In genomic region chrX:48937065-48937907, GRCh38 we compare ENCODE assay signal across 8 cellular contexts. TPM values are rescaled to one million over a fixed set of nuclear protein-coding genes. Genes with fewer than 3 reads are reported as not detected.
DNase-seq lines count a peak whose midpoint lies in the region; ATAC-seq, FAIRE-seq and TF ChIP-seq lines count a peak whose summit lies in the region.

No MANE protein-coding gene starts in this region.

- POLR2A ChIA-PET in A549 (lab: Yijun Ruan, JAX) (no interaction called here), activated B cell treated with CpG ODN at 0.5 μM for 24 hours (lab: Charles Lee) (interaction anchor here (0.9 to 17.9 kb wide), 13 partner anchors 9 to 398 kb away, joined by 3 to 718 read pairs (median 13); partner anchors contain the start of genes GRIPAP1, HDAC6, OTUD5 and PIM2)

- peaks cover 15% of the 10 kb centered on the region for H4K20me1 ChIP-seq in neural progenitor cell (ENCODE audit: low read depth)

- H3K27me3 ChIP-seq in neural progenitor cell, result no peaks in the 10 kb centered on the region
- no peaks in the 10 kb centered on the region for H3K27me3 ChIP-seq in sigmoid colon

- TF ChIP-seq RAD21 in A549 (conservative IDR thresholded peaks at IDR 0.05 in 1 of 2, IDR thresholded peaks at IDR 0.05 in 1 of 2), result no peak

- DNase-seq in A549 (ENCODE audit: low read depth in 1 of 2, low spot score in 1 of 2), result no peak
- DNase-seq in activated B cell treated with CpG ODN at 0.5 μM for 24 hours, result peak; percentile 68
- peak; percentile 30 for DNase-seq in cerebellum (ENCODE audit: low spot score)
- DNase-seq in neural progenitor cell (ENCODE audit: low spot score), result peak; percentile 39
- no peak for DNase-seq in LoVo (ENCODE audit: low spot score)
- no peak for DNase-seq in sigmoid colon

- TF ChIP-seq CTCF in A549 (IDR thresholded peaks at IDR 0.05), result no peak
- TF ChIP-seq CTCF in activated B cell treated with CpG ODN at 0.5 μM for 24 hours (IDR thresholded peaks at IDR 0.05), result no peak
- peak; percentile 46 for TF ChIP-seq CTCF in neural progenitor cell (IDR thresholded peaks at IDR 0.05)
- no peak for TF ChIP-seq CTCF in sigmoid colon (IDR thresholded peaks at IDR 0.05)

- H3K9me3 ChIP-seq in A549, result no peaks in the 10 kb centered on the region
- no peaks in the 10 kb centered on the region for H3K9me3 ChIP-seq in neural progenitor cell (ENCODE audit: low read depth)
- H3K9me3 ChIP-seq in sigmoid colon, result no peaks in the 10 kb centered on the region

- peaks cover 3% of the 10 kb centered on the region for H3F3A ChIP-seq in neural progenitor cell (ENCODE audit: low read depth)

- H3K79me2 ChIP-seq in neural progenitor cell (ENCODE audit: low read depth), result peaks cover 55% of the 10 kb centered on the region

- 73% methylated on average over 9 of the region's 9 CpGs for WGBS in A549 (ENCODE audit: missing lambda C conversion rate)
- WGBS in sigmoid colon, 2 donors, result 28 to 65% methylated on average over 9 of the region's 9 CpGs

- no peak overlapping the region for H3K9ac ChIP-seq in neural progenitor cell

- H3K27ac ChIP-seq in A549, result no peak overlapping the region
- no peak overlapping the region for H3K27ac ChIP-seq in neural progenitor cell
- peak overlapping the region in 2 of 4 donors; percentile 45 to 50 for H3K27ac ChIP-seq in sigmoid colon

- H3K4me1 Mint-ChIP-seq in activated B cell treated with CpG ODN at 0.5 μM for 24 hours, result peaks cover 87% of the 10 kb centered on the region
- no peaks in the 10 kb centered on the region for H3K4me1 Mint-ChIP-seq in neural progenitor cell

- TF ChIP-seq POLR2A in A549 (IDR thresholded peaks at IDR 0.05; ENCODE audit: low read length) (no peak), sigmoid colon (IDR thresholded peaks at IDR 0.05) (no peak)

- CTCF ChIA-PET in A549 (lab: Yijun Ruan, JAX) (interaction anchor here (0.5 to 2.7 kb wide), 4 partner anchors 9 to 83 kb away, joined by 3 to 11 read pairs (median 4); partner anchors contain the start of gene KCND1), activated B cell treated with CpG ODN at 0.5 μM for 24 hours (lab: Charles Lee) (interaction anchor here (0.6 to 2.7 kb wide), 11 partner anchors 9 to 289 kb away, joined by 3 to 14 read pairs (median 4); partner anchors contain the start of genes PQBP1 and TIMM17B)

- H3K4me2 ChIP-seq in A549 (no peak overlapping the region), neural progenitor cell (peak overlapping the region; percentile 33)

- intact Hi-C loops in activated B cell treated with CpG ODN at 0.5 μM for 24 hours (cut with micrococcal nuclease), result loop anchor here (1.0 to 10.0 kb wide), 8 partner anchors 8 to 362 kb away; partner anchors contain the start of genes PIM2 and RBM3
- intact Hi-C loops in sigmoid colon (cut with DNase I), result no loop called here

- ATAC-seq in A549 (peak; percentile 54 to 69; a peak in 4 of 6 replicates), GM19351 (IDR thresholded peaks at IDR 0.05; ENCODE audit: unreplicated experiment) (peak; percentile 70), HG03442 (IDR thresholded peaks at IDR 0.05; ENCODE audit: unreplicated experiment) (peak; percentile 60), activated B cell treated with CpG ODN at 0.5 μM for 24 hours (ENCODE audit: low read depth) (peak; percentile 54)

- H3K4me3 Mint-ChIP-seq in activated B cell treated with CpG ODN at 0.5 μM for 24 hours (peak overlapping the region; percentile 77), neural progenitor cell (no peak overlapping the region)

- no peaks in the 10 kb centered on the region for H3K27me3 Mint-ChIP-seq in activated B cell treated with CpG ODN at 0.5 μM for 24 hours
- H3K27me3 Mint-ChIP-seq in neural progenitor cell (ENCODE audit: insufficient read depth, low read depth), result peaks cover 4% of the 10 kb centered on the region

- peak overlapping the region; percentile 98 for H3K27ac Mint-ChIP-seq in activated B cell treated with CpG ODN at 0.5 μM for 24 hours
- H3K27ac Mint-ChIP-seq in neural progenitor cell, result no peak overlapping the region

- no peaks in the 10 kb centered on the region for H3K4me1 ChIP-seq in A549
- no peaks in the 10 kb centered on the region for H3K4me1 ChIP-seq in neural progenitor cell
- H3K4me1 ChIP-seq in sigmoid colon, result peaks cover 0 to 13% (median 3%) of the 10 kb centered on the region in 4 donors

- no peaks in the 10 kb centered on the region for H3K9me3 Mint-ChIP-seq in activated B cell treated with CpG ODN at 0.5 μM for 24 hours
- H3K9me3 Mint-ChIP-seq in neural progenitor cell, result peaks cover 10% of the 10 kb centered on the region

- H2AFZ ChIP-seq in neural progenitor cell (replicated peaks), result no peak overlapping the region

- TF ChIP-seq EP300 in A549 (IDR thresholded peaks at IDR 0.05) (no peak), sigmoid colon (IDR thresholded peaks at IDR 0.05) (no peak)

- H3K36me3 ChIP-seq in neural progenitor cell (no peaks in the 10 kb centered on the region), sigmoid colon (peaks cover 0 to 25% (median 6%) of the 10 kb centered on the region in 4 donors)

- H3K36me3 Mint-ChIP-seq in activated B cell treated with CpG ODN at 0.5 μM for 24 hours (ENCODE audit: low read depth), result peaks cover 38% of the 10 kb centered on the region
- peaks cover 9% of the 10 kb centered on the region for H3K36me3 Mint-ChIP-seq in neural progenitor cell

- no peak for FAIRE-seq in A549 (lab: Jason Lieb, UNC)

- H3K4me3 ChIP-seq in A549, result no peak overlapping the region
- no peak overlapping the region for H3K4me3 ChIP-seq in neural progenitor cell
- no peak overlapping the region for H3K4me3 ChIP-seq in sigmoid colon

TF ChIP-seq in A549, 52 proteins besides CTCF, POLR2A, EP300 and RAD21 (continues in another document):
- TF ChIP-seq HEYL (CRISPR knock-in tag; IDR thresholded peaks at IDR 0.05) (no peak), SREBF2 (IDR thresholded peaks at IDR 0.05) (no peak)

RNA-seq across cellular contexts. Expression of gene PIM2, which starts 18.5 kb away (rescaled TPM):
- polyA plus RNA-seq in A549 (2011; rRNA removed) (8.2 and 8.5 TPM in 2 replicates), A549 (2017; fragmentation: RNase III; extraction: RNeasy Plus Mini Kit Qiagen cat#74134 plus additional on column Dnase treatment) (7.9 to 8.8 TPM (median 7.9 TPM) in 3 replicates), sigmoid colon (10 to 100 TPM in 1 of 3 donors, 1 to 10 TPM in 2; 6.6 to 42.0 (median 6.7) TPM)
- 10.0 and 11.2 TPM in 2 replicates for polyA plus RNA-seq in A549 (2012; cell fraction: cytosol; rRNA removed)
- 18.2 and 21.9 TPM in 2 replicates for polyA plus RNA-seq in A549 (2012; cell fraction: nucleus; rRNA removed)
- 9.0 and 12.3 TPM in 2 replicates for polyA minus RNA-seq in A549 (2011; rRNA and poly(A)+ RNA removed)
- total RNA-seq in activated B cell treated with CpG ODN at 0.5 μM for 24 hours (321 and 351 TPM in 2 replicates), cerebellum (5.9 TPM), neural progenitor cell (ENCODE audit: low replicate concordance) (14.7 and 16.6 TPM in 2 replicates), sigmoid colon (1 to 10 TPM; 2.4 to 6.9 (median 4.4) TPM)

RNA-seq across cellular contexts. Expression of gene OTUD5, which starts 20.1 kb away (rescaled TPM):
- polyA plus RNA-seq in A549 (2011; rRNA removed) (57.7 and 65.6 TPM in 2 replicates), A549 (2017; fragmentation: RNase III; extraction: RNeasy Plus Mini Kit Qiagen cat#74134 plus additional on column Dnase treatment) (42.5 to 48.2 TPM (median 45.9 TPM) in 3 replicates), sigmoid colon (10 to 100 TPM; 22.4 to 39.3 (median 24.6) TPM)
- polyA plus RNA-seq in A549 (2012; cell fraction: cytosol; rRNA removed), result 49.8 and 52.3 TPM in 2 replicates
- polyA plus RNA-seq in A549 (2012; cell fraction: nucleus; rRNA removed), result 94.0 and 113 TPM in 2 replicates
- polyA minus RNA-seq in A549 (2011; rRNA and poly(A)+ RNA removed), result 53.4 and 57.2 TPM in 2 replicates
- total RNA-seq in activated B cell treated with CpG ODN at 0.5 μM for 24 hours (76.0 and 78.1 TPM in 2 replicates), cerebellum (21.5 TPM), neural progenitor cell (ENCODE audit: low replicate concordance) (38.6 and 46.3 TPM in 2 replicates), sigmoid colon (10 to 100 TPM; 33.6 to 41.4 (median 38.0) TPM)

RNA-seq across cellular contexts. Expression of gene SLC35A2, which starts 25.8 kb away (rescaled TPM):
- polyA plus RNA-seq in A549 (2011; rRNA removed) (39.4 and 64.2 TPM in 2 replicates), A549 (2017; fragmentation: RNase III; extraction: RNeasy Plus Mini Kit Qiagen cat#74134 plus additional on column Dnase treatment) (42.3 to 50.2 TPM (median 49.0 TPM) in 3 replicates), sigmoid colon (10 to 100 TPM in 1 of 3 donors, 1 to 10 TPM in 2; 6.0 to 43.9 (median 9.0) TPM)
- 47.0 and 62.4 TPM in 2 replicates for polyA plus RNA-seq in A549 (2012; cell fraction: cytosol; rRNA removed)
- polyA plus RNA-seq in A549 (2012; cell fraction: nucleus; rRNA removed), result 71.5 and 82.6 TPM in 2 replicates
- 53.2 and 68.1 TPM in 2 replicates for polyA minus RNA-seq in A549 (2011; rRNA and poly(A)+ RNA removed)
- total RNA-seq in activated B cell treated with CpG ODN at 0.5 μM for 24 hours (17.3 and 18.4 TPM in 2 replicates), cerebellum (6.3 TPM), neural progenitor cell (ENCODE audit: low replicate concordance) (8.6 and 11.7 TPM in 2 replicates), sigmoid colon (10 to 100 TPM in 1 of 4 donors, 1 to 10 TPM in 3; 5.6 to 20.2 (median 6.0) TPM)

RNA-seq across cellular contexts. Expression of gene KCND1, which starts 34.4 kb away (rescaled TPM):
- polyA plus RNA-seq in A549 (2011; rRNA removed), result 0.59 and 1.1 TPM in 2 replicates
- polyA plus RNA-seq in A549 (2012; cell fraction: cytosol; rRNA removed), result 0.65 and 1.1 TPM in 2 replicates
- polyA plus RNA-seq in A549 (2012; cell fraction: nucleus; rRNA removed), result 8.6 and 9.5 TPM in 2 replicates
- 0.69 to 0.79 TPM (median 0.77 TPM) in 3 replicates for polyA plus RNA-seq in A549 (2017; fragmentation: RNase III; extraction: RNeasy Plus Mini Kit Qiagen cat#74134 plus additional on column Dnase treatment)
- 0.29 and 0.50 TPM in 2 replicates for polyA minus RNA-seq in A549 (2011; rRNA and poly(A)+ RNA removed)
- 0.66 and 1.8 TPM in 2 replicates for total RNA-seq in activated B cell treated with CpG ODN at 0.5 μM for 24 hours
- 0.82 TPM for total RNA-seq in cerebellum
- 0.39 and 1.4 TPM in 2 replicates for total RNA-seq in neural progenitor cell (ENCODE audit: low replicate concordance)
- total RNA-seq in sigmoid colon, result 1 to 10 TPM in 3 of 4 donors, under 1 TPM in 1; 0.95 to 2.5 (median 1.3) TPM
- polyA plus RNA-seq in sigmoid colon, result 1 to 10 TPM in 1 of 3 donors, not detected in 2; 1.7 TPM

RNA-seq across cellular contexts. Expression of gene PQBP1, which starts 39.6 kb away (rescaled TPM):
- polyA plus RNA-seq in A549 (2011; rRNA removed) (119 and 125 TPM in 2 replicates), A549 (2017; fragmentation: RNase III; extraction: RNeasy Plus Mini Kit Qiagen cat#74134 plus additional on column Dnase treatment) (140 to 158 TPM (median 147 TPM) in 3 replicates), sigmoid colon (10 to 100 TPM; 65.0 to 80.8 (median 77.5) TPM)
- 169 and 209 TPM in 2 replicates for polyA plus RNA-seq in A549 (2012; cell fraction: cytosol; rRNA removed)
- polyA plus RNA-seq in A549 (2012; cell fraction: nucleus; rRNA removed), result 204 and 214 TPM in 2 replicates
- polyA minus RNA-seq in A549 (2011; rRNA and poly(A)+ RNA removed), result 95.1 and 139 TPM in 2 replicates
- total RNA-seq in activated B cell treated with CpG ODN at 0.5 μM for 24 hours (81.6 and 91.5 TPM in 2 replicates), cerebellum (19.8 TPM), neural progenitor cell (ENCODE audit: low replicate concordance) (26.9 and 49.7 TPM in 2 replicates), sigmoid colon (100 to 1,000 TPM in 2 of 4 donors, 10 to 100 TPM in 2; 83.1 to 103 (median 94.9) TPM)

Comparison
In these comparisons a context has a peak if more than half of its experiments do, and no peak if none do; other contexts are left out.
1. DNase-seq: peak in activated B cell treated with CpG ODN at 0.5 μM for 24 hours (single experiment), cerebellum (single experiment) and neural progenitor cell (single experiment); none in A549 (0 of 2), LoVo (single experiment) and sigmoid colon (single experiment).
2. RNA of gene PIM2, which starts 18.5 kb away (total RNA-seq): 321 to 351 TPM in activated B cell treated with CpG ODN at 0.5 μM for 24 hours; 14.7 to 16.6 TPM in neural progenitor cell, 5.9 TPM in cerebellum (single experiment) and 2.4 to 6.9 TPM in sigmoid colon; every median in the first group is over 10 times any median in the second.
3. Peak in every context shown above with its lines, with median percentiles within 50 percentile points of each other: ATAC-seq.